13 cellular contexts compared by ENCODE assay signal in genomic region chr7:137681657-137682562, GRCh38.
DNase-seq lines count a peak whose midpoint lies in the region; ATAC-seq and TF ChIP-seq lines count a peak whose summit lies in the region.
"Had no signal": no experiment of that assay in that cellular context is flagged by ENCODE, and none has a peak within 500 bp of the region (broad histone marks: within the 10 kb centered on the region; RNA-seq: fewer than 3 reads in every experiment).

No MANE protein-coding gene starts in this region.

- ATAC-seq in GM21423 (IDR thresholded peaks at IDR 0.05; ENCODE audit: unreplicated experiment) = no peak
- ATAC-seq in HG03439 (IDR thresholded peaks at IDR 0.05; ENCODE audit: unreplicated experiment) = no peak
- ATAC-seq: GM12878; natural killer cell treated with Interleukin-12 subunit alpha and Interleukin-12 subunit beta and Interleukin-15 and Interleukin-18, amount 100 ng/mL, for 72 hours had no signal

- DNase-seq in Daoy (ENCODE audit: low read depth) = peak; percentile 61
- peak; percentile 66 for DNase-seq in RKO (ENCODE audit: low spot score)
- peak; percentile 87 for DNase-seq in epithelial cell of esophagus (ENCODE audit: low read depth)
- peak; percentile 94 for DNase-seq in renal cortical epithelial cell (ENCODE audit: low read depth)
- no peak for DNase-seq in COLO668 (lab: John Stamatoyannopoulos, UW; ENCODE audit: unreplicated experiment)
- no peak for DNase-seq in NOMO-1 (lab: John Stamatoyannopoulos, UW; ENCODE audit: unreplicated experiment in 2 of 2)
- DNase-seq: amygdala; islet precursor cell; stimulated activated CD4-positive, alpha-beta T cell treated with anti-CD3 and anti-CD28 coated beads, Interleukin-12 subunit alpha, Interleukin-12 subunit beta, amount 100 ng/mL, for 4 hours had no signal

- no peak overlapping the region for H3K4me3 ChIP-seq in epithelial cell of esophagus (ENCODE audit: low read length)
- H3K4me3 ChIP-seq: GM12878 had no signal

- TF ChIP-seq CTCF in epithelial cell of esophagus (IDR thresholded peaks at IDR 0.05; ENCODE audit: insufficient read depth, low read depth, low read length, missing control alignments) = no peak

Comparison
In these comparisons a context has a peak if more than half of its experiments do, and no peak if none do; other contexts are left out.
1. DNase-seq: peak in Daoy (single experiment), RKO (single experiment), epithelial cell of esophagus (single experiment) and renal cortical epithelial cell (single experiment); none in COLO668 (single experiment) and NOMO-1 (0 of 2).